Comparison of ENCODE assay signal across 18 cellular contexts in genomic region chr12:66899567-66899966, GRCh38.
DNase-seq lines count a peak whose midpoint lies in the region; ATAC-seq and TF ChIP-seq lines count a peak whose summit lies in the region.
"Had no signal": no experiment of that assay in that cellular context is flagged by ENCODE, and none has a peak within 500 bp of the region (broad histone marks: within the 10 kb centered on the region; RNA-seq: fewer than 3 reads in every experiment).

No MANE protein-coding gene starts in this region.

- H3K27ac Mint-ChIP-seq in CD8-positive, alpha-beta memory T cell = peak overlapping the region in 6 of 8 donors; percentile 7 to 73 (median 46)
- peak overlapping the region in 7 of 10 donors; percentile 13 to 84 (median 43) for H3K27ac Mint-ChIP-seq in naive thymus-derived CD8-positive, alpha-beta T cell

- CTCF ChIA-PET in CD8-positive, alpha-beta memory T cell (lab: Charles Lee) = no interaction called here

- no peaks in the 10 kb centered on the region for H3K9me3 Mint-ChIP-seq in CD8-positive, alpha-beta memory T cell
- H3K9me3 Mint-ChIP-seq in naive thymus-derived CD8-positive, alpha-beta T cell = peaks cover 0 to 9% (median 0%) of the 10 kb centered on the region in 9 donors
- H3K9me3 Mint-ChIP-seq: IgD-negative memory B cell had no signal

- H3K27me3 ChIP-seq in BLaER1 treated with 17β-estradiol and CSF1 and Interleukin-3, amounts not matched to agents 10 nM and 100 nM = no peaks in the 10 kb centered on the region
- H3K27me3 ChIP-seq in CD8-positive, alpha-beta memory T cell (ENCODE audit: insufficient read depth, low read length, poor library complexity, severe bottlenecking) = no peaks in the 10 kb centered on the region

- H3K36me3 Mint-ChIP-seq in CD8-positive, alpha-beta memory T cell = no peaks in the 10 kb centered on the region
- H3K36me3 Mint-ChIP-seq in naive thymus-derived CD8-positive, alpha-beta T cell = no peaks in the 10 kb centered on the region
- H3K36me3 Mint-ChIP-seq: IgD-negative memory B cell had no signal

- H3K4me1 ChIP-seq in BLaER1 treated with 17β-estradiol and CSF1 and Interleukin-3, amounts not matched to agents 10 nM and 100 nM = peaks cover 20 to 38% (median 31%) of the 10 kb centered on the region in 10 experiments
- H3K4me1 ChIP-seq in CD8-positive, alpha-beta memory T cell (ENCODE audit: insufficient read depth, low read length) = peaks cover 8% of the 10 kb centered on the region

- H3K36me3 ChIP-seq in BLaER1 treated with 17β-estradiol and CSF1 and Interleukin-3, amounts not matched to agents 10 nM and 100 nM = no peaks in the 10 kb centered on the region
- H3K36me3 ChIP-seq in CD8-positive, alpha-beta memory T cell (ENCODE audit: insufficient read depth, low read length) = no peaks in the 10 kb centered on the region

- no peak for ATAC-seq in naive thymus-derived CD8-positive, alpha-beta T cell
- ATAC-seq in GM18520 (IDR thresholded peaks at IDR 0.05; ENCODE audit: unreplicated experiment) = no peak

- POLR2A ChIA-PET in CD8-positive, alpha-beta memory T cell (lab: Charles Lee) = no interaction called here
- POLR2A ChIA-PET in naive thymus-derived CD8-positive, alpha-beta T cell (lab: Charles Lee) = interaction anchor here (1.3 kb wide), 1 partner anchor 11 kb away, joined by 3 read pairs; no protein-coding TSS in a partner anchor

- peak overlapping the region in 7 of 11 experiments; percentile 43 to 71 (median 69); a peak in 9 of 22 replicates for H3K4me2 ChIP-seq in BLaER1 treated with 17β-estradiol and CSF1 and Interleukin-3, amounts not matched to agents 10 nM and 100 nM

- no peaks in the 10 kb centered on the region for H4K20me1 ChIP-seq in BLaER1 treated with 17β-estradiol and CSF1 and Interleukin-3, amounts not matched to agents 10 nM and 100 nM

- H3K4me1 Mint-ChIP-seq in CD8-positive, alpha-beta memory T cell = peaks cover 17 to 39% (median 33%) of the 10 kb centered on the region in 3 donors
- peaks cover 21 to 42% (median 38%) of the 10 kb centered on the region in 4 donors for H3K4me1 Mint-ChIP-seq in naive thymus-derived CD8-positive, alpha-beta T cell

- no peak for DNase-seq in CD8-positive, alpha-beta memory T cell
- no peak for DNase-seq in naive thymus-derived CD8-positive, alpha-beta T cell
- DNase-seq in germinal center (ENCODE audit: low spot score) (no peak), NCI-H524 (lab: John Stamatoyannopoulos, UW) (no peak)
- DNase-seq: ACHN, DMS 273 treated with DMSO at 0.1 percent for 48 hours, EL, H7, NCI-H1436, NCI-H2081, NCI-H2227 treated with DMSO at 0.1 percent for 48 hours, NCI-H526 treated with DMSO at 0.1 percent for 48 hours, OCI-M1, RPMI8226 had no signal

- H3K27me3 Mint-ChIP-seq in CD8-positive, alpha-beta memory T cell = peaks cover 3% of the 10 kb centered on the region in 2 donors
- peaks cover 0 to under 1% (median 0%) of the 10 kb centered on the region in 5 donors for H3K27me3 Mint-ChIP-seq in naive thymus-derived CD8-positive, alpha-beta T cell
- H3K27me3 Mint-ChIP-seq: IgD-negative memory B cell had no signal

- no peak overlapping the region for H3K9ac ChIP-seq in BLaER1 treated with 17β-estradiol and CSF1 and Interleukin-3, amounts not matched to agents 10 nM and 100 nM

- no peak for TF ChIP-seq CTCF in VCaP (conservative IDR thresholded peaks at IDR 0.05)

- H3K9me3 ChIP-seq in BLaER1 treated with 17β-estradiol and CSF1 and Interleukin-3, amounts not matched to agents 10 nM and 100 nM (replicated peaks in 1 of 11) = no peaks in the 10 kb centered on the region; a peak in 1 of 22 replicates
- no peaks in the 10 kb centered on the region for H3K9me3 ChIP-seq in CD8-positive, alpha-beta memory T cell (ENCODE audit: low read length)

- no peak overlapping the region; a peak in 1 of 22 replicates for H3K27ac ChIP-seq in BLaER1 treated with 17β-estradiol and CSF1 and Interleukin-3, amounts not matched to agents 10 nM and 100 nM
- no peak overlapping the region for H3K27ac ChIP-seq in CD8-positive, alpha-beta memory T cell (ENCODE audit: low read depth, low read length)
- peak overlapping the region; percentile 44; the same call in 1 of the 2 replicates for H3K27ac ChIP-seq in VCaP

- H3K4me3 Mint-ChIP-seq in CD8-positive, alpha-beta memory T cell = no peak overlapping the region
- H3K4me3 Mint-ChIP-seq in naive thymus-derived CD8-positive, alpha-beta T cell = peak overlapping the region in 1 of 10 donors; percentile 27

- H3K4me3 ChIP-seq in BLaER1 treated with 17β-estradiol and CSF1 and Interleukin-3, amounts not matched to agents 10 nM and 100 nM = no peak overlapping the region
- H3K4me3 ChIP-seq in CD8-positive, alpha-beta memory T cell (ENCODE audit: low read length) = no peak overlapping the region
